In genomic region chr16:23317751-23318150, GRCh38 we compare ENCODE assay signal across 19 cellular contexts. TPM values are rescaled to one million over a fixed set of nuclear protein-coding genes. Genes with fewer than 3 reads are reported as not detected.
"Had no signal": no experiment of that assay in that cellular context is flagged by ENCODE, and none has a peak within 500 bp of the region (broad histone marks: within the 10 kb centered on the region; RNA-seq: fewer than 3 reads in every experiment).

No MANE protein-coding gene starts in this region.

- H3K27me3 ChIP-seq: dorsolateral prefrontal cortex, hepatocyte, ovary, spleen, stomach, testis, uterus had no signal

- H3K79me2 ChIP-seq: hepatocyte had no signal

- H3K4me1 Mint-ChIP-seq: activated naive CD8-positive, alpha-beta T cell treated with anti-CD3 and anti-CD28 coated beads, Interleukin-2, amount 50 U/mL, for 24 hours; naive B cell had no signal

- H3K36me3 ChIP-seq: ovary, spleen, stomach, uterus had no signal

- ATAC-seq: activated naive CD8-positive, alpha-beta T cell treated with anti-CD3 and anti-CD28 coated beads, Interleukin-2, amount 50 U/mL, for 24 hours; sciatic nerve had no signal

- H3K27ac ChIP-seq: dorsolateral prefrontal cortex, hepatocyte, ovary, spleen, testis, uterus had no signal

- H3K4me1 ChIP-seq: spleen, testis, uterus had no signal

- H3K9me3 ChIP-seq: ovary, spleen, stomach, testis, uterus had no signal

- DNase-seq: activated CD4-positive, alpha-beta T cell treated with anti-CD3 and anti-CD28 coated beads, Interleukin-2, amount 50 U/mL, for 48 hours; activated naive CD4-positive, alpha-beta T cell treated with anti-CD3 and anti-CD28 coated beads for 36 hours; activated naive CD8-positive, alpha-beta T cell treated with anti-CD3 and anti-CD28 coated beads, Interleukin-2, amount 50 U/mL, for 24 hours; activated T-cell treated with anti-CD3 and anti-CD28 coated beads, Interleukin-2, amount 50 U/mL, for 1 hour; dorsolateral prefrontal cortex; erythroblast; left ventricle myocardium superior; naive B cell; ovary; spleen; T1000; testis; uterus had no signal

- H3K27me3 Mint-ChIP-seq: activated naive CD8-positive, alpha-beta T cell treated with anti-CD3 and anti-CD28 coated beads, Interleukin-2, amount 50 U/mL, for 24 hours had no signal

- H3K27ac Mint-ChIP-seq: activated naive CD4-positive, alpha-beta T cell treated with anti-CD3 and anti-CD28 coated beads for 36 hours; activated naive CD8-positive, alpha-beta T cell treated with anti-CD3 and anti-CD28 coated beads, Interleukin-2, amount 50 U/mL, for 24 hours; activated T-helper 2 cell treated with anti-CD3 and anti-CD28 coated beads, Interferon-gamma antibody, Interleukin-2, Interleukin-4, amounts not matched to agents 10 μg/mL and 5 μg/mL and 100 μg/mL, durations not matched to agents 14 hours and 24 hours and 36 hours; naive B cell had no signal

- H3K4me3 ChIP-seq: dorsolateral prefrontal cortex, hepatocyte, ovary, spleen, stomach, testis, uterus had no signal

- H3K9me3 Mint-ChIP-seq: activated naive CD4-positive, alpha-beta T cell treated with anti-CD3 and anti-CD28 coated beads for 36 hours; activated naive CD8-positive, alpha-beta T cell treated with anti-CD3 and anti-CD28 coated beads, Interleukin-2, amount 50 U/mL, for 24 hours; activated T-helper 2 cell treated with anti-CD3 and anti-CD28 coated beads, Interferon-gamma antibody, Interleukin-2, Interleukin-4, amounts not matched to agents 10 μg/mL and 5 μg/mL and 100 μg/mL, durations not matched to agents 14 hours and 24 hours and 36 hours had no signal

- H3K4me2 ChIP-seq: hepatocyte had no signal

- H3K36me3 Mint-ChIP-seq: naive B cell had no signal

- FAIRE-seq: keratinocyte had no signal

- H2AFZ ChIP-seq: hepatocyte had no signal

- H3K4me3 Mint-ChIP-seq: activated naive CD4-positive, alpha-beta T cell treated with anti-CD3 and anti-CD28 coated beads for 36 hours; activated naive CD8-positive, alpha-beta T cell treated with anti-CD3 and anti-CD28 coated beads, Interleukin-2, amount 50 U/mL, for 24 hours; naive B cell had no signal

RNA-seq across cellular contexts. Expression of gene SCNN1B, which starts 15.6 kb away (rescaled TPM):
- total RNA-seq: activated naive CD4-positive, alpha-beta T cell treated with anti-CD3 and anti-CD28 coated beads for 36 hours; activated T-helper 2 cell treated with anti-CD3 and anti-CD28 coated beads, Interferon-gamma antibody, Interleukin-2, Interleukin-4, amounts not matched to agents 10 μg/mL and 5 μg/mL and 100 μg/mL, durations not matched to agents 14 hours and 24 hours and 36 hours; pulmonary artery endothelial cell had no signal
